ENCODE assay signal across 32 cellular contexts in genomic region chr2:42503291-42503690, GRCh38. TPM values are rescaled to one million over a fixed set of nuclear protein-coding genes. Genes with fewer than 3 reads are reported as not detected.
"Had no signal": no experiment of that assay in that cellular context is flagged by ENCODE, and none has a peak within 500 bp of the region (broad histone marks: within the 10 kb centered on the region; RNA-seq: fewer than 3 reads in every experiment).

No MANE protein-coding gene starts in this region.

- H3K4me1 ChIP-seq: esophagus muscularis mucosa, gastrocnemius medialis, pancreas, psoas muscle, right atrium auricular region, vagina had no signal

- H3K36me3 Mint-ChIP-seq: stimulated activated effector memory CD8-positive, alpha-beta T cell treated with anti-CD3 and anti-CD28 coated beads, Interleukin-12 subunit alpha, Interleukin-12 subunit beta, amount 100 ng/mL, for 72 hours; WTC11 had no signal

- H3K27ac ChIP-seq: brain microvascular endothelial cell, esophagus muscularis mucosa, gastrocnemius medialis, neutrophil, pancreas, psoas muscle, right atrium auricular region, skin epidermis, vagina had no signal

- H3K27me3 Mint-ChIP-seq: activated CD4-positive, alpha-beta T cell treated with anti-CD3 and anti-CD28 coated beads for 36 hours had no signal

- H3K27ac Mint-ChIP-seq: activated CD4-positive, alpha-beta T cell treated with anti-CD3 and anti-CD28 coated beads for 36 hours; activated naive CD4-positive, alpha-beta T cell treated with anti-CD3 and anti-CD28 coated beads for 36 hours; activated T-helper 2 cell treated with anti-CD3 and anti-CD28 coated beads, Interferon-gamma antibody, Interleukin-2, Interleukin-4, amounts not matched to agents 10 μg/mL and 5 μg/mL and 100 μg/mL, durations not matched to agents 14 hours and 24 hours and 36 hours; nephron; stimulated activated effector memory CD8-positive, alpha-beta T cell treated with anti-CD3 and anti-CD28 coated beads, Interleukin-12 subunit alpha, Interleukin-12 subunit beta, amount 100 ng/mL, for 72 hours; T-helper 1 cell treated with Interleukin-12 subunit alpha and Interleukin-12 subunit beta and Interleukin-4 antibody, amounts not matched to agents 30 μg/mL and 1 μg/mL, for 36 hours; WTC11 had no signal

- ATAC-seq: activated CD4-positive, alpha-beta T cell treated with anti-CD3 and anti-CD28 coated beads for 36 hours; activated T-cell treated with anti-CD3 and anti-CD28 coated beads, Interleukin-2, amount 50 U/mL, for 4 hours; gastrocnemius medialis; pancreas; psoas muscle; stimulated activated effector memory CD8-positive, alpha-beta T cell treated with anti-CD3 and anti-CD28 coated beads, Interleukin-12 subunit alpha, Interleukin-12 subunit beta, amount 100 ng/mL, for 72 hours; WTC11 had no signal

- FAIRE-seq: colon, pancreas had no signal

- H3K4me3 Mint-ChIP-seq: activated CD4-positive, alpha-beta T cell treated with anti-CD3 and anti-CD28 coated beads for 36 hours; activated naive CD4-positive, alpha-beta T cell treated with anti-CD3 and anti-CD28 coated beads for 36 hours; activated T-cell treated with anti-CD3 and anti-CD28 coated beads, Interleukin-2, amount 50 U/mL, for 4 hours; central memory CD8-positive, alpha-beta T cell; nephron; stimulated activated effector memory CD8-positive, alpha-beta T cell treated with anti-CD3 and anti-CD28 coated beads, Interleukin-12 subunit alpha, Interleukin-12 subunit beta, amount 100 ng/mL, for 72 hours; T-helper 1 cell treated with Interleukin-12 subunit alpha and Interleukin-12 subunit beta and Interleukin-4 antibody, amounts not matched to agents 30 μg/mL and 1 μg/mL, for 36 hours; WTC11 had no signal

- H3K9me3 Mint-ChIP-seq: activated naive CD4-positive, alpha-beta T cell treated with anti-CD3 and anti-CD28 coated beads for 36 hours; activated T-cell treated with anti-CD3 and anti-CD28 coated beads, Interleukin-2, amount 50 U/mL, for 4 hours; activated T-helper 2 cell treated with anti-CD3 and anti-CD28 coated beads, Interferon-gamma antibody, Interleukin-2, Interleukin-4, amounts not matched to agents 10 μg/mL and 5 μg/mL and 100 μg/mL, durations not matched to agents 14 hours and 24 hours and 36 hours; central memory CD8-positive, alpha-beta T cell; nephron; stimulated activated effector memory CD8-positive, alpha-beta T cell treated with anti-CD3 and anti-CD28 coated beads, Interleukin-12 subunit alpha, Interleukin-12 subunit beta, amount 100 ng/mL, for 72 hours; T-helper 1 cell treated with Interleukin-12 subunit alpha and Interleukin-12 subunit beta and Interleukin-4 antibody, amounts not matched to agents 30 μg/mL and 1 μg/mL, for 36 hours; WTC11 had no signal

- H3K4me1 Mint-ChIP-seq: central memory CD8-positive, alpha-beta T cell; nephron had no signal

- DNase-seq: activated CD4-positive, alpha-beta T cell treated with anti-CD3 and anti-CD28 coated beads for 36 hours; activated CD4-positive, alpha-beta T cell treated with anti-CD3 and anti-CD28 coated beads, Interleukin-2, amount 50 U/mL, for 4 hours; activated CD8-positive, alpha-beta memory T cell treated with anti-CD3 and anti-CD28 coated beads for 24 hours; activated CD8-positive, alpha-beta memory T cell treated with anti-CD3 and anti-CD28 coated beads, Interleukin-2, amount 50 U/mL, for 4 hours; activated naive CD4-positive, alpha-beta T cell treated with anti-CD3 and anti-CD28 coated beads for 36 hours; activated T-cell treated with anti-CD3 and anti-CD28 coated beads, Interleukin-2, amount 50 U/mL, for 4 hours; anterior cingulate cortex; brain microvascular endothelial cell; effector memory CD4-positive, alpha-beta T cell; gastrocnemius medialis; head of caudate nucleus; hypothalamus; pancreas; psoas muscle; stimulated activated CD4-positive, alpha-beta T cell treated with anti-CD3 and anti-CD28 coated beads, Interleukin-2, amount 100 ng/mL, for 24 hours; T1000; trophoblast cell had no signal

- H3K9me3 ChIP-seq: esophagus muscularis mucosa, gastrocnemius medialis, neutrophil, pancreas, psoas muscle, right atrium auricular region, vagina had no signal

- H3K27me3 ChIP-seq: brain microvascular endothelial cell, gastrocnemius medialis, pancreas, right atrium auricular region, vagina had no signal

- H3K4me3 ChIP-seq: esophagus muscularis mucosa, gastrocnemius medialis, pancreas, psoas muscle, right atrium auricular region, skin epidermis, vagina had no signal

- H3K36me3 ChIP-seq: brain microvascular endothelial cell, esophagus muscularis mucosa, gastrocnemius medialis, neutrophil, pancreas, right atrium auricular region, vagina had no signal

RNA-seq across cellular contexts. Expression of gene KCNG3, which starts 9.5 kb away (rescaled TPM):
- total RNA-seq: dermis microvascular lymphatic vessel endothelial cell, liver, myocyte, psoas muscle, right atrium auricular region had no signal
- polyA plus RNA-seq: liver, psoas muscle had no signal
